26 cellular contexts compared by ENCODE assay signal in genomic region chr1:93841771-93842170, GRCh38.
"Had no signal": no experiment of that assay in that cellular context is flagged by ENCODE, and none has a peak within 500 bp of the region (broad histone marks: within the 10 kb centered on the region; RNA-seq: fewer than 3 reads in every experiment).

No MANE protein-coding gene starts in this region.

- H3K4me1 ChIP-seq: neural progenitor cell, parathyroid adenoma had no signal

- H3K9me3 Mint-ChIP-seq: effector memory CD8-positive, alpha-beta T cell; memory B cell; mesothelial cell of epicardium; naive B cell; stimulated activated naive B cell treated with anti-CD40 and anti-IgM and Interleukin-4, amounts not matched to agents 10 μg/mL and 1 μg/mL and 100 μg/mL, for 72 hours; stimulated activated naive CD8-positive, alpha-beta T cell treated with anti-CD3 and anti-CD28 coated beads, Interleukin-15, amount 100 ng/mL, for 72 hours had no signal

- H3K36me3 Mint-ChIP-seq: naive B cell; stimulated activated naive B cell treated with anti-CD40 and anti-IgM and Interleukin-4, amounts not matched to agents 10 μg/mL and 1 μg/mL and 100 μg/mL, for 72 hours had no signal

- H3K4me3 ChIP-seq: coronary artery, lung, mucosa of descending colon, neural progenitor cell, right lobe of liver, suprapubic skin, thyroid gland, upper lobe of left lung had no signal

- FAIRE-seq: endometrium, frontal cortex, kidney, small intestine, urothelium cell line had no signal

- DNase-seq: effector memory CD8-positive, alpha-beta T cell; erythroblast; kidney; mucosa of descending colon; naive B cell; right lobe of liver; small intestine; stimulated activated CD4-positive, alpha-beta T cell treated with anti-CD3 and anti-CD28 coated beads, Interleukin-15, amount 100 ng/mL, for 24 hours; stimulated activated CD4-positive, alpha-beta T cell treated with anti-CD3 and anti-CD28 coated beads, Interleukin-2, amount 100 ng/mL, for 48 hours; stimulated activated naive B cell treated with anti-CD40 and anti-IgM and Interleukin-4, amounts not matched to agents 10 μg/mL and 1 μg/mL and 100 μg/mL, for 72 hours; stimulated activated naive CD8-positive, alpha-beta T cell treated with anti-CD3 and anti-CD28 coated beads, Interleukin-15, amount 100 ng/mL, for 72 hours; thyroid gland; upper lobe of left lung had no signal

- H3K27me3 ChIP-seq: neural progenitor cell, right lobe of liver, suprapubic skin, thyroid gland, upper lobe of left lung had no signal

- ATAC-seq: effector memory CD8-positive, alpha-beta T cell; left lobe of liver; mucosa of descending colon; right lobe of liver; stimulated activated naive B cell treated with anti-CD40 and anti-IgM and Interleukin-4, amounts not matched to agents 10 μg/mL and 1 μg/mL and 100 μg/mL, for 72 hours; stimulated activated naive CD8-positive, alpha-beta T cell treated with anti-CD3 and anti-CD28 coated beads, Interleukin-15, amount 100 ng/mL, for 72 hours had no signal

- H3K27ac Mint-ChIP-seq: effector memory CD8-positive, alpha-beta T cell; memory B cell; mesothelial cell of epicardium; nephron; progenitor cell of endocrine pancreas; stimulated activated naive B cell treated with anti-CD40 and anti-IgM and Interleukin-4, amounts not matched to agents 10 μg/mL and 1 μg/mL and 100 μg/mL, for 72 hours had no signal

- H3K27me3 Mint-ChIP-seq: effector memory CD8-positive, alpha-beta T cell; memory B cell; naive B cell; progenitor cell of endocrine pancreas; stimulated activated naive B cell treated with anti-CD40 and anti-IgM and Interleukin-4, amounts not matched to agents 10 μg/mL and 1 μg/mL and 100 μg/mL, for 72 hours; stimulated activated naive CD8-positive, alpha-beta T cell treated with anti-CD3 and anti-CD28 coated beads, Interleukin-15, amount 100 ng/mL, for 72 hours had no signal

- H3K4me3 Mint-ChIP-seq: effector memory CD8-positive, alpha-beta T cell; memory B cell; mesothelial cell of epicardium; nephron; neural progenitor cell; stimulated activated naive B cell treated with anti-CD40 and anti-IgM and Interleukin-4, amounts not matched to agents 10 μg/mL and 1 μg/mL and 100 μg/mL, for 72 hours; stimulated activated naive CD8-positive, alpha-beta T cell treated with anti-CD3 and anti-CD28 coated beads, Interleukin-15, amount 100 ng/mL, for 72 hours had no signal

- H3K4me2 ChIP-seq: neural progenitor cell had no signal

- H3K9ac ChIP-seq: neural progenitor cell, parathyroid adenoma had no signal

- H3K79me2 ChIP-seq: parathyroid adenoma had no signal

- H2AFZ ChIP-seq: neural progenitor cell, parathyroid adenoma had no signal

- H3K9me3 ChIP-seq: mucosa of descending colon, right lobe of liver, suprapubic skin, thyroid gland, upper lobe of left lung had no signal

- H3K27ac ChIP-seq: coronary artery, neural progenitor cell, parathyroid adenoma, right lobe of liver, suprapubic skin, thyroid gland, upper lobe of left lung had no signal

- H3K36me3 ChIP-seq: neural progenitor cell, right lobe of liver, thyroid gland, upper lobe of left lung had no signal
